In genomic region chr6:41732149-41732548, GRCh38 we compare ENCODE assay signal across 13 cellular contexts. TPM values are rescaled to one million over a fixed set of nuclear protein-coding genes. Genes with fewer than 3 reads are reported as not detected.
A peak's percentile ranks its signal among the peaks of the same experiment; 100 is the strongest.
DNase-seq lines count a peak whose midpoint lies in the region; ATAC-seq, FAIRE-seq and TF ChIP-seq lines count a peak whose summit lies in the region.
"Had no signal": no experiment of that assay in that cellular context is flagged by ENCODE, and none has a peak within 500 bp of the region (broad histone marks: within the 10 kb centered on the region; RNA-seq: fewer than 3 reads in every experiment).

No MANE protein-coding gene starts in this region.

- H4K8ac ChIP-seq in IMR-90 (ENCODE audit: low read depth in 2 of 2, low read length in 2 of 2) = no peak overlapping the region

- no peaks in the 10 kb centered on the region for H3K9me3 ChIP-seq in CD4-positive, CD25-positive, alpha-beta regulatory T cell (ENCODE audit: control insufficient read depth in 2 of 2, low read length in 2 of 2)
- H3K9me3 ChIP-seq in IMR-90 (ENCODE audit: control insufficient read depth, insufficient read depth, low read length) = no peaks in the 10 kb centered on the region
- H3K9me3 ChIP-seq in GM12878 (replicated peaks; ENCODE audit: control insufficient read depth, insufficient read depth, low read length) = no peaks in the 10 kb centered on the region

- H3K56ac ChIP-seq in IMR-90 (ENCODE audit: extremely low read depth, insufficient read depth, low read length) = no peak overlapping the region

- dilution Hi-C loops in IMR-90 (cut with HindIII; ENCODE audit: low sequenced_read_pairs, unreplicated experiment) = no loop called here

- H3K4ac ChIP-seq in IMR-90 (ENCODE audit: low read depth, low read length) = no peak overlapping the region

- H3K36me3 Mint-ChIP-seq in CD4-positive, CD25-positive, alpha-beta regulatory T cell = no peaks in the 10 kb centered on the region
- H3K36me3 Mint-ChIP-seq in nephron (ENCODE audit: low read depth) = no peaks in the 10 kb centered on the region

- intact Hi-C loops in IMR-90 (cut with micrococcal nuclease) = no loop called here
- intact Hi-C loops in GM12878 (cut with micrococcal nuclease; ENCODE audit: unreplicated experiment) = loop anchor here (5.0 to 10.0 kb wide), 3 partner anchors 35 to 657 kb away; partner anchors contain the start of genes FOXP4, NFYA and OARD1

- H3K14ac ChIP-seq in IMR-90 (replicated peaks; ENCODE audit: low read depth, low read length) = no peak overlapping the region

- no peak overlapping the region for H3K23ac ChIP-seq in IMR-90 (ENCODE audit: low read depth, low read length)

- SMC1A ChIA-PET in GM12878 (lab: Charles Lee; ENCODE audit: uncharacterized antibody, unreplicated experiment) = interaction anchor here (3.6 to 8.5 kb wide), 4 partner anchors 11 to 25 kb away, joined by 22 to 168 read pairs (median 94); no protein-coding TSS in a partner anchor

- POLR2A ChIA-PET in IMR-90 (lab: Charles Lee; ENCODE audit: unreplicated experiment) = no interaction called here
- POLR2A ChIA-PET in GM12878 (lab: Charles Lee) = interaction anchor here (0.7 to 9.6 kb wide), 5 partner anchors 13 to 398 kb away, joined by 3 to 293 read pairs (median 13); no protein-coding TSS in a partner anchor

- ATAC-seq in CD4-positive, CD25-positive, alpha-beta regulatory T cell (ENCODE audit: low read depth in 2 of 2) = no peak
- no peak for ATAC-seq in IMR-90 (ENCODE audit: low read depth)
- no peak for ATAC-seq in GM12878
- ATAC-seq in GM21825 (IDR thresholded peaks at IDR 0.05; ENCODE audit: unreplicated experiment) = no peak
- ATAC-seq in HG03460 (IDR thresholded peaks at IDR 0.05; ENCODE audit: unreplicated experiment) = no peak

- no peak overlapping the region for H2AFZ ChIP-seq in IMR-90 (replicated peaks; ENCODE audit: low read length, poor library complexity)
- H2AFZ ChIP-seq in GM12878 (ENCODE audit: control insufficient read depth, low read depth, low read length) = no peak overlapping the region

- H3K79me2 ChIP-seq in GM12878 (ENCODE audit: control insufficient read depth, insufficient read depth, low read length) = peaks cover 75% of the 10 kb centered on the region

- H3K27ac Mint-ChIP-seq in CD4-positive, CD25-positive, alpha-beta regulatory T cell = peak overlapping the region; percentile 68 to 91 (median 79)
- peak overlapping the region in 1 of 3 experiments; percentile 3 for H3K27ac Mint-ChIP-seq in nephron

- no peak overlapping the region for H4K91ac ChIP-seq in IMR-90 (ENCODE audit: insufficient read depth, low read depth, low read length)

- peak overlapping the region; percentile 2 for H2BK5ac ChIP-seq in IMR-90 (ENCODE audit: low read depth, low read length, poor library complexity, severe bottlenecking)

- H2AK9ac ChIP-seq in IMR-90 (replicated peaks; ENCODE audit: low read depth, low read length, poor library complexity) = no peak overlapping the region

- H3K4me1 ChIP-seq in CD4-positive, CD25-positive, alpha-beta regulatory T cell (ENCODE audit: control insufficient read depth, insufficient read depth, low read length, poor library complexity, severe bottlenecking) = peaks cover 42% of the 10 kb centered on the region
- H3K4me1 ChIP-seq in IMR-90 (ENCODE audit: control insufficient read depth, insufficient read depth, low read length) = peaks cover 18% of the 10 kb centered on the region
- peaks cover 29% of the 10 kb centered on the region for H3K4me1 ChIP-seq in GM12878 (ENCODE audit: control insufficient read depth, insufficient read depth, low read length)

- no peak overlapping the region for H2BK15ac ChIP-seq in IMR-90 (ENCODE audit: low read depth, low read length)

- BruUV-seq in IMR-90 (replicated peaks; lab: Mats Ljungman, UMichigan) (no TSS peak), GM12878 (replicated peaks; lab: Mats Ljungman, UMichigan) (no TSS peak)

- H3K79me1 ChIP-seq in IMR-90 (ENCODE audit: low read depth in 1 of 2, low read length in 2 of 2) = peaks cover 6 to 23% of the 10 kb centered on the region in 2 experiments; a peak in 2 of 4 replicates

- peak overlapping the region; percentile 86 for H3K27ac ChIP-seq in CD4-positive, CD25-positive, alpha-beta regulatory T cell (ENCODE audit: insufficient read depth, low read length, poor library complexity, severe bottlenecking)
- H3K27ac ChIP-seq in IMR-90 (ENCODE audit: insufficient read depth, low read length) (no peak overlapping the region), GM12878 (ENCODE audit: control insufficient read depth, insufficient read depth) (peak overlapping the region; percentile 98)
- H3K27ac ChIP-seq: WERI-Rb-1 had no signal

- no peak overlapping the region for H2AK5ac ChIP-seq in IMR-90 (ENCODE audit: low read depth, low read length)

- no peak overlapping the region for H2BK120ac ChIP-seq in IMR-90 (ENCODE audit: low read depth, low read length)

- RAD21 ChIA-PET in GM12878 (lab: Charles Lee; ENCODE audit: unreplicated experiment) = interaction anchor here (1.5 to 8.5 kb wide), 3 partner anchors 14 to 53 kb away, joined by 3 to 300 read pairs (median 180); no protein-coding TSS in a partner anchor

- no peaks in the 10 kb centered on the region for H4K20me1 ChIP-seq in IMR-90 (ENCODE audit: insufficient read depth, low read length)
- H4K20me1 ChIP-seq in GM12878 (ENCODE audit: control insufficient read depth, insufficient read depth) = no peaks in the 10 kb centered on the region

- TF ChIP-seq EP300 in GM12878 (IDR thresholded peaks at IDR 0.05; ENCODE audit: borderline replicate concordance in 1 of 2, control insufficient read depth in 1 of 2, low read depth in 2 of 2, low read length in 2 of 2) = no peak

- no peaks in the 10 kb centered on the region for H3K9me3 Mint-ChIP-seq in CD4-positive, CD25-positive, alpha-beta regulatory T cell
- H3K9me3 Mint-ChIP-seq in nephron = no peaks in the 10 kb centered on the region

- peak overlapping the region; percentile 34 for H3K4me3 ChIP-seq in CD4-positive, CD25-positive, alpha-beta regulatory T cell (ENCODE audit: low read depth, low read length)
- no peak overlapping the region for H3K4me3 ChIP-seq in IMR-90 (ENCODE audit: insufficient read depth, low read depth, low read length)
- peak overlapping the region; percentile 92 for H3K4me3 ChIP-seq in GM12878

- H3K9me1 ChIP-seq in IMR-90 (ENCODE audit: insufficient read depth, low read length) = peaks cover 9% of the 10 kb centered on the region; the same call in 1 of the 2 replicates

- no peaks in the 10 kb centered on the region for H3K27me3 Mint-ChIP-seq in CD4-positive, CD25-positive, alpha-beta regulatory T cell
- peaks cover 19% of the 10 kb centered on the region for H3K27me3 Mint-ChIP-seq in nephron (ENCODE audit: low read depth)

- in situ Hi-C loops in IMR-90 (cut with MboI; ENCODE audit: low sequenced_read_pairs) (no loop called here), GM12878 (cut with MboI) (no loop called here)

- TF ChIP-seq RAD21 in IMR-90 (IDR thresholded peaks at IDR 0.05; ENCODE audit: low read length) (no peak), GM12878 (IDR thresholded peaks at IDR 0.05; ENCODE audit: insufficient read depth, low read depth, low read length) (no peak)

- CTCF ChIA-PET in IMR-90 (lab: Yijun Ruan, JAX) = no interaction called here
- CTCF ChIA-PET in GM12878 (lab: Yijun Ruan, JAX) = interaction anchor here (2.0 to 6.2 kb wide), 7 partner anchors 10 to 130 kb away, joined by 6 to 84 read pairs (median 21); no protein-coding TSS in a partner anchor

- no peak overlapping the region for H4K5ac ChIP-seq in IMR-90 (ENCODE audit: low read depth, low read length)

- peaks cover 0 to 65% (median 23%) of the 10 kb centered on the region in 4 donors for H3K4me1 Mint-ChIP-seq in CD4-positive, CD25-positive, alpha-beta regulatory T cell
- H3K4me1 Mint-ChIP-seq in nephron = no peaks in the 10 kb centered on the region

- no peak overlapping the region for H3K18ac ChIP-seq in IMR-90 (ENCODE audit: low read depth, low read length)

- H3K36me3 ChIP-seq in CD4-positive, CD25-positive, alpha-beta regulatory T cell (ENCODE audit: control insufficient read depth, insufficient read depth, low read length) = peaks cover 2% of the 10 kb centered on the region
- H3K36me3 ChIP-seq in IMR-90 (ENCODE audit: control insufficient read depth, insufficient read depth, low read length) (no peaks in the 10 kb centered on the region), GM12878 (ENCODE audit: control insufficient read depth in 2 of 2, insufficient read depth in 2 of 2, low read length in 1 of 2) (peaks cover 2 to 5% of the 10 kb centered on the region in 2 experiments; a peak in 1 of 4 replicates)
- H3K36me3 ChIP-seq: WERI-Rb-1 had no signal

- H3K4me2 ChIP-seq in IMR-90 (ENCODE audit: low read depth, low read length) = no peak overlapping the region
- peak overlapping the region; percentile 99 for H3K4me2 ChIP-seq in GM12878 (ENCODE audit: control insufficient read depth, insufficient read depth)

- H3K27me3 ChIP-seq in CD4-positive, CD25-positive, alpha-beta regulatory T cell (ENCODE audit: control insufficient read depth, insufficient read depth, low read length) = no peaks in the 10 kb centered on the region
- no peaks in the 10 kb centered on the region for H3K27me3 ChIP-seq in IMR-90 (ENCODE audit: control insufficient read depth, insufficient read depth, low read length)
- no peaks in the 10 kb centered on the region; a peak in 1 of 4 replicates for H3K27me3 ChIP-seq in GM12878 (replicated peaks in 1 of 2; ENCODE audit: control insufficient read depth in 2 of 2, insufficient read depth in 2 of 2, low read length in 1 of 2)

- TF ChIP-seq CTCF in IMR-90 (conservative IDR thresholded peaks at IDR 0.05; ENCODE audit: low read depth, low read length) (no peak), GM12878 (IDR thresholded peaks at IDR 0.05 in 2 of 3, conservative IDR thresholded peaks at IDR 0.05 in 1 of 3; ENCODE audit: control insufficient read depth in 2 of 3, extremely low read depth in 1 of 3, insufficient read depth in 1 of 3, low read depth in 3 of 3, low read length in 3 of 3) (no peak), nephron (IDR thresholded peaks at IDR 0.05; ENCODE audit: unreplicated experiment in 3 of 3) (no peak)

- peak overlapping the region in 3 of 4 donors; percentile 78 to 87 (median 84) for H3K4me3 Mint-ChIP-seq in CD4-positive, CD25-positive, alpha-beta regulatory T cell
- H3K4me3 Mint-ChIP-seq in nephron = peak overlapping the region in 2 of 3 experiments; percentile 20 to 91

- DNase-seq in CD4-positive, CD25-positive, alpha-beta regulatory T cell = no peak
- DNase-seq in IMR-90 (no peak), GM12878 (ENCODE audit: low read depth, low spot score) (no peak), H4 (ENCODE audit: low spot score) (no peak), OCI-M1 (lab: John Stamatoyannopoulos, UW) (no peak)
- DNase-seq: WERI-Rb-1 had no signal

- TF ChIP-seq POLR2A in IMR-90 (IDR thresholded peaks at IDR 0.05; ENCODE audit: low read depth, low read length) (no peak), GM12878 (IDR thresholded peaks at IDR 0.05; ENCODE audit: low read depth, low read length) (no peak)

- no peak overlapping the region for H2BK20ac ChIP-seq in IMR-90 (ENCODE audit: low read depth, low read length)

- H3K9ac ChIP-seq in IMR-90 (ENCODE audit: low read depth, low read length) (no peak overlapping the region), GM12878 (ENCODE audit: control insufficient read depth, insufficient read depth, low read length) (peak overlapping the region; percentile 93)

- FAIRE-seq in GM12878 (lab: Jason Lieb, UNC) = no peak
- FAIRE-seq: frontal cortex had no signal

RNA-seq across cellular contexts. Expression of gene TFEB, which starts 3.3 kb away (rescaled TPM):
- total RNA-seq in CD4-positive, CD25-positive, alpha-beta regulatory T cell = 26.7 TPM
- polyA plus RNA-seq in CD4-positive, CD25-positive, alpha-beta regulatory T cell = 10 to 100 TPM in 1 of 4 donors, 1 to 10 TPM in 3; 8.0 to 11.0 (median 8.7) TPM
- total RNA-seq in IMR-90 (2012; rRNA removed) (4.4 and 4.5 TPM in 2 replicates), GM12878 (2014; rRNA removed) (95.7 and 97.9 TPM in 2 replicates), GM12878 (2014; rRNA removed; fragmentation: Illumina TruSeq; extraction: Trizol) (30.7 and 31.4 TPM in 2 replicates), GM12878 (2021) (97.7 and 108 TPM in 2 replicates)
- polyA plus RNA-seq in IMR-90 (2012; rRNA removed) (4.7 and 4.9 TPM in 2 replicates), GM12878 (2011; rRNA removed) (22.8 and 62.1 TPM in 2 replicates), GM12878 (2014; fragmentation: Illumina TruSeq; extraction: Trizol) (6.6 and 22.4 TPM in 2 replicates), GM12878 (2014; fragmentation: Nextera tagmentation; extraction: Ambion mirVana) (1 to 10 TPM in 1 of 2 experiments, under 1 TPM in 1; 0.84 to 2.6 TPM), GM12878 (2014; rRNA removed) (107 and 133 TPM in 2 replicates), GM12878 (2016; fragmentation: Nextera tagmentation; extraction: Ambion mirVana) (10 to 100 TPM; 59.4 to 64.3 TPM)
- 3.7 and 4.9 TPM in 2 replicates for polyA plus RNA-seq in IMR-90 (2012; cell fraction: cytosol; rRNA removed)
- 8.0 and 14.7 TPM in 2 replicates for polyA plus RNA-seq in IMR-90 (2012; cell fraction: nucleus; rRNA removed; ENCODE audit: low replicate concordance)
- 91.8 and 108 TPM in 2 replicates for total RNA-seq in GM12878 (2013; cell fraction: nucleolus; rRNA removed)
- 42.6 TPM for polyA plus RNA-seq in GM12878 (2011; ENCODE audit: low read depth)
- 56.5 and 88.1 TPM in 2 replicates for polyA plus RNA-seq in GM12878 (2011; cell fraction: cytosol; rRNA removed)
- polyA plus RNA-seq in GM12878 (2011; cell fraction: nucleus; rRNA removed) = 83.6 and 85.7 TPM in 2 replicates
- polyA plus RNA-seq in GM12878 (2012) = 59.0 and 84.4 TPM in 2 replicates
- 46.4 and 70.0 TPM in 2 replicates for polyA minus RNA-seq in GM12878 (2011; rRNA and poly(A)+ RNA removed)
- 35.4 and 37.4 TPM in 2 replicates for polyA minus RNA-seq in GM12878 (2011; cell fraction: cytosol; rRNA and poly(A)+ RNA removed)
- polyA minus RNA-seq in GM12878 (2011; cell fraction: nucleus; rRNA and poly(A)+ RNA removed) = 29.1 and 40.5 TPM in 2 replicates
- total RNA-seq in H4 (2014; rRNA removed; shearing (Covaris generic)) = 1.6 and 9.2 TPM in 2 replicates

RNA-seq across cellular contexts. Expression of gene PGC, which starts 15.0 kb away (rescaled TPM):
- not detected for total RNA-seq in CD4-positive, CD25-positive, alpha-beta regulatory T cell
- polyA plus RNA-seq in CD4-positive, CD25-positive, alpha-beta regulatory T cell = not detected
- total RNA-seq in IMR-90 (2012; rRNA removed) (not detected in 2 replicates), GM12878 (2014; rRNA removed) (not detected in 2 replicates), GM12878 (2014; rRNA removed; fragmentation: Illumina TruSeq; extraction: Trizol) (not detected in 2 replicates), GM12878 (2021) (0.26 and 1.2 TPM in 2 replicates)
- polyA plus RNA-seq in IMR-90 (2012; rRNA removed) (not detected in 2 replicates), GM12878 (2011; rRNA removed) (not detected in 2 replicates), GM12878 (2014; fragmentation: Illumina TruSeq; extraction: Trizol) (not detected in 2 replicates), GM12878 (2014; fragmentation: Nextera tagmentation; extraction: Ambion mirVana) (not detected), GM12878 (2014; rRNA removed) (not detected in 2 replicates), GM12878 (2016; fragmentation: Nextera tagmentation; extraction: Ambion mirVana) (not detected)
- not detected in 2 replicates for polyA plus RNA-seq in IMR-90 (2012; cell fraction: cytosol; rRNA removed)
- not detected in 2 replicates for polyA plus RNA-seq in IMR-90 (2012; cell fraction: nucleus; rRNA removed; ENCODE audit: low replicate concordance)
- not detected in 2 replicates for total RNA-seq in GM12878 (2013; cell fraction: nucleolus; rRNA removed)
- polyA plus RNA-seq in GM12878 (2011; ENCODE audit: low read depth) = not detected
- polyA plus RNA-seq in GM12878 (2011; cell fraction: cytosol; rRNA removed) = not detected in 2 replicates
- polyA plus RNA-seq in GM12878 (2011; cell fraction: nucleus; rRNA removed) = not detected in 2 replicates
- polyA plus RNA-seq in GM12878 (2012) = not detected in 2 replicates
- not detected in 2 replicates for polyA minus RNA-seq in GM12878 (2011; rRNA and poly(A)+ RNA removed)
- not detected in 2 replicates for polyA minus RNA-seq in GM12878 (2011; cell fraction: cytosol; rRNA and poly(A)+ RNA removed)
- polyA minus RNA-seq in GM12878 (2011; cell fraction: nucleus; rRNA and poly(A)+ RNA removed) = not detected in 2 replicates
- total RNA-seq in H4 (2014; rRNA removed; shearing (Covaris generic)) = not detected in 2 replicates
- total RNA-seq: H7, kidney epithelial cell, LHCN-M2 had no signal

RNA-seq across cellular contexts. Expression of gene FRS3, which starts 47.6 kb away (rescaled TPM):
- total RNA-seq in CD4-positive, CD25-positive, alpha-beta regulatory T cell = 6.4 TPM
- 1 to 10 TPM; 1.3 to 1.6 (median 1.4) TPM for polyA plus RNA-seq in CD4-positive, CD25-positive, alpha-beta regulatory T cell
- 0.28 and 0.54 TPM in 2 replicates for total RNA-seq in IMR-90 (2012; rRNA removed)
- polyA plus RNA-seq in IMR-90 (2012; rRNA removed) = 3.8 and 4.3 TPM in 2 replicates
- polyA plus RNA-seq in IMR-90 (2012; cell fraction: cytosol; rRNA removed) = 2.6 and 3.8 TPM in 2 replicates
- 11.0 and 15.2 TPM in 2 replicates for polyA plus RNA-seq in IMR-90 (2012; cell fraction: nucleus; rRNA removed; ENCODE audit: low replicate concordance)
- 3.2 TPM in 2 replicates for total RNA-seq in GM12878 (2013; cell fraction: nucleolus; rRNA removed)
- total RNA-seq in GM12878 (2014; rRNA removed) = 1.4 and 2.1 TPM in 2 replicates
- 1.3 TPM in 2 replicates for total RNA-seq in GM12878 (2014; rRNA removed; fragmentation: Illumina TruSeq; extraction: Trizol)
- total RNA-seq in GM12878 (2021) = 3.2 and 3.6 TPM in 2 replicates
- polyA plus RNA-seq in GM12878 (2011; ENCODE audit: low read depth) = 6.6 TPM
- 1.7 and 2.1 TPM in 2 replicates for polyA plus RNA-seq in GM12878 (2011; rRNA removed)
- polyA plus RNA-seq in GM12878 (2011; cell fraction: cytosol; rRNA removed) = 2.8 and 3.8 TPM in 2 replicates
- polyA plus RNA-seq in GM12878 (2011; cell fraction: nucleus; rRNA removed) = 6.8 and 8.2 TPM in 2 replicates
- polyA plus RNA-seq in GM12878 (2012) = 1.8 and 1.9 TPM in 2 replicates
- 0.16 and 1.2 TPM in 2 replicates for polyA plus RNA-seq in GM12878 (2014; fragmentation: Illumina TruSeq; extraction: Trizol)
- polyA plus RNA-seq in GM12878 (2014; fragmentation: Nextera tagmentation; extraction: Ambion mirVana) = under 1 TPM; 0.05 to 0.09 TPM
- 3.4 and 3.8 TPM in 2 replicates for polyA plus RNA-seq in GM12878 (2014; rRNA removed)
- 1 to 10 TPM; 1.4 to 2.7 TPM for polyA plus RNA-seq in GM12878 (2016; fragmentation: Nextera tagmentation; extraction: Ambion mirVana)
- polyA minus RNA-seq in GM12878 (2011; rRNA and poly(A)+ RNA removed) = 1.1 and 2.0 TPM in 2 replicates
- polyA minus RNA-seq in GM12878 (2011; cell fraction: cytosol; rRNA and poly(A)+ RNA removed) = 1.2 TPM in 2 replicates
- polyA minus RNA-seq in GM12878 (2011; cell fraction: nucleus; rRNA and poly(A)+ RNA removed) = 0.73 and 2.9 TPM in 2 replicates
- 0.66 and 1.1 TPM in 2 replicates for total RNA-seq in H4 (2014; rRNA removed; shearing (Covaris generic))

RNA-seq across cellular contexts. Expression of gene PRICKLE4, which starts 48.4 kb away (rescaled TPM):
- total RNA-seq in CD4-positive, CD25-positive, alpha-beta regulatory T cell = not detected
- not detected for polyA plus RNA-seq in CD4-positive, CD25-positive, alpha-beta regulatory T cell
- not detected in 2 replicates for total RNA-seq in IMR-90 (2012; rRNA removed)
- 0.72 and 0.99 TPM in 2 replicates for polyA plus RNA-seq in IMR-90 (2012; rRNA removed)
- polyA plus RNA-seq in IMR-90 (2012; cell fraction: cytosol; rRNA removed) = 0.24 and 0.64 TPM in 2 replicates
- 8.3 and 34.1 TPM in 2 replicates for polyA plus RNA-seq in IMR-90 (2012; cell fraction: nucleus; rRNA removed; ENCODE audit: low replicate concordance)
- 2.1 and 3.4 TPM in 2 replicates for total RNA-seq in GM12878 (2013; cell fraction: nucleolus; rRNA removed)
- total RNA-seq in GM12878 (2014; rRNA removed) = 0.85 TPM in 1 of 2 replicates, not detected in the other
- not detected in 2 replicates for total RNA-seq in GM12878 (2014; rRNA removed; fragmentation: Illumina TruSeq; extraction: Trizol)
- 0.37 TPM in 1 of 2 replicates, not detected in the other for total RNA-seq in GM12878 (2021)
- polyA plus RNA-seq in GM12878 (2011; ENCODE audit: low read depth) = not detected
- not detected in 2 replicates for polyA plus RNA-seq in GM12878 (2011; rRNA removed)
- polyA plus RNA-seq in GM12878 (2011; cell fraction: cytosol; rRNA removed) = 0.10 TPM in 1 of 2 replicates, not detected in the other
- polyA plus RNA-seq in GM12878 (2011; cell fraction: nucleus; rRNA removed) = 0.99 and 2.1 TPM in 2 replicates
- polyA plus RNA-seq in GM12878 (2012) = 0.65 and 1.2 TPM in 2 replicates
- polyA plus RNA-seq in GM12878 (2014; fragmentation: Illumina TruSeq; extraction: Trizol) = not detected in 2 replicates
- not detected for polyA plus RNA-seq in GM12878 (2014; fragmentation: Nextera tagmentation; extraction: Ambion mirVana)
- not detected in 2 replicates for polyA plus RNA-seq in GM12878 (2014; rRNA removed)
- under 1 TPM; 0.33 to 0.35 TPM for polyA plus RNA-seq in GM12878 (2016; fragmentation: Nextera tagmentation; extraction: Ambion mirVana)
- not detected in 2 replicates for polyA minus RNA-seq in GM12878 (2011; rRNA and poly(A)+ RNA removed)
- polyA minus RNA-seq in GM12878 (2011; cell fraction: cytosol; rRNA and poly(A)+ RNA removed) = not detected in 2 replicates
- not detected in 2 replicates for polyA minus RNA-seq in GM12878 (2011; cell fraction: nucleus; rRNA and poly(A)+ RNA removed)
- total RNA-seq in H4 (2014; rRNA removed; shearing (Covaris generic)) = not detected in 2 replicates
- total RNA-seq: H7, kidney epithelial cell had no signal

RNA-seq across cellular contexts. Expression of gene TOMM6, which starts 55.3 kb away (rescaled TPM):
- 102 TPM for total RNA-seq in CD4-positive, CD25-positive, alpha-beta regulatory T cell
- 100 to 1,000 TPM; 315 to 364 (median 362) TPM for polyA plus RNA-seq in CD4-positive, CD25-positive, alpha-beta regulatory T cell
- total RNA-seq in IMR-90 (2012; rRNA removed) (120 and 128 TPM in 2 replicates), GM12878 (2014; rRNA removed) (206 TPM in 2 replicates), GM12878 (2014; rRNA removed; fragmentation: Illumina TruSeq; extraction: Trizol) (290 and 315 TPM in 2 replicates), GM12878 (2021) (262 and 265 TPM in 2 replicates)
- polyA plus RNA-seq in IMR-90 (2012; rRNA removed) (204 and 227 TPM in 2 replicates), GM12878 (2011; rRNA removed) (288 and 289 TPM in 2 replicates), GM12878 (2014; fragmentation: Illumina TruSeq; extraction: Trizol) (746 and 940 TPM in 2 replicates), GM12878 (2014; fragmentation: Nextera tagmentation; extraction: Ambion mirVana) (100 to 1,000 TPM; 653 to 729 TPM), GM12878 (2014; rRNA removed) (283 and 357 TPM in 2 replicates), GM12878 (2016; fragmentation: Nextera tagmentation; extraction: Ambion mirVana) (100 to 1,000 TPM; 538 to 566 TPM)
- 153 and 242 TPM in 2 replicates for polyA plus RNA-seq in IMR-90 (2012; cell fraction: cytosol; rRNA removed)
- polyA plus RNA-seq in IMR-90 (2012; cell fraction: nucleus; rRNA removed; ENCODE audit: low replicate concordance) = 16.5 and 124 TPM in 2 replicates
- total RNA-seq in GM12878 (2013; cell fraction: nucleolus; rRNA removed) = 7.2 and 14.7 TPM in 2 replicates
- 531 TPM for polyA plus RNA-seq in GM12878 (2011; ENCODE audit: low read depth)
- 273 and 455 TPM in 2 replicates for polyA plus RNA-seq in GM12878 (2011; cell fraction: cytosol; rRNA removed)
- polyA plus RNA-seq in GM12878 (2011; cell fraction: nucleus; rRNA removed) = 92.9 and 97.2 TPM in 2 replicates
- polyA plus RNA-seq in GM12878 (2012) = 285 and 314 TPM in 2 replicates
- 71.8 and 90.6 TPM in 2 replicates for polyA minus RNA-seq in GM12878 (2011; rRNA and poly(A)+ RNA removed)
- polyA minus RNA-seq in GM12878 (2011; cell fraction: cytosol; rRNA and poly(A)+ RNA removed) = 23.6 and 24.3 TPM in 2 replicates
- polyA minus RNA-seq in GM12878 (2011; cell fraction: nucleus; rRNA and poly(A)+ RNA removed) = 13.2 and 14.3 TPM in 2 replicates
- 222 and 348 TPM in 2 replicates for total RNA-seq in H4 (2014; rRNA removed; shearing (Covaris generic))
